Comparison of ENCODE assay signal across 1 cellular context in the genomic region with DNA sequence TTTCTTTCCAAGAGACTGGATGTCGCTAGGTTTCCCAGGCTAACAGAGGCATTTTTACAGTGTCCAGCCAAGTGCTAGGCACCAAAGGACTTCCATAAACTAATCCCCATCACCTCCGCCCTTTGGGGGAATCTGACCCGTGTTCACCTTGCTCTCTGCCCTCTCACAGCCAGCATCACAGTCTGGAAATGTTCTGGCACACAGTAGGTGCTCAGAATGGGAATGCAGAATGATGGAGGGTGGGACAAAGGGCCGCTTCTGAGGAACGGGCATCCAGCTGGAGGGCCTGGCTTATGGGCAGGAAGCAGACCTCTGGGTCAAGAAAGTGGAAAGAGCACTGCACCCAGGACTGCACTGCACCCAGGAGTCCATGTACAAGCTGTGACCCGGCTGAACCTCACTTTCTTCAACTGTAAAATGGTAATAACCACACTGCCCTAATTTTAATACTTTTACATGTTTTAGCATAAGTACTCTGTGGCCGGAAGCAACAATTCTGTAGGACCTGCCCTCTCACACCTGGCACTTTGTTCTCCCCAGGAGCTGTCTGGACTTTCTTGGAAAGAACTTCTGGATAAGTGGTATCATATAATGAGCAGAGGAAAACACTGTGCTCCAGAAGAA.
TF ChIP-seq lines count a peak whose summit lies in the region.

No MANE protein-coding gene starts in this region.

TF ChIP-seq in K562, 482 proteins besides CTCF, POLR2A, EP300 and RAD21:
- no peak for TF ChIP-seq TOE1 (IDR thresholded peaks at IDR 0.05; ENCODE audit: borderline replicate concordance)
- no peak for TF ChIP-seq TOE1 (CRISPR knock-in tag; IDR thresholded peaks at IDR 0.05; ENCODE audit: borderline replicate concordance, low read depth)
- TF ChIP-seq, protein P1, sequence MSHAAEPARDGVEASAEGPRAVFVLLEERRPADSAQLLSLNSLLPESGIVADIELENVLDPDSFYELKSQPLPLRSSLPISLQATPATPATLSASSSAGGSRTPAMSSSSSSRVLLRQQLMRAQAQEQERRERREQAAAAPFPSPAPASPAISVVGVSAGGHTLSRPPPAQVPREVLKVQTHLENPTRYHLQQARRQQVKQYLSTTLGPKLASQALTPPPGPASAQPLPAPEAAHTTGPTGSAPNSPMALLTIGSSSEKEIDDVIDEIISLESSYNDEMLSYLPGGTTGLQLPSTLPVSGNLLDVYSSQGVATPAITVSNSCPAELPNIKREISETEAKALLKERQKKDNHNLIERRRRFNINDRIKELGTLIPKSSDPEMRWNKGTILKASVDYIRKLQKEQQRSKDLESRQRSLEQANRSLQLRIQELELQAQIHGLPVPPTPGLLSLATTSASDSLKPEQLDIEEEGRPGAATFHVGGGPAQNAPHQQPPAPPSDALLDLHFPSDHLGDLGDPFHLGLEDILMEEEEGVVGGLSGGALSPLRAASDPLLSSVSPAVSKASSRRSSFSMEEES (CRISPR knock-in tag; IDR thresholded peaks at IDR 0.05) = no peak
- TF ChIP-seq NFATC3 (IDR thresholded peaks at IDR 0.05) = no peak
- peak; percentile 84 for TF ChIP-seq ZKSCAN1 (IDR thresholded peaks at IDR 0.05; ENCODE audit: low read depth, low read length)
- no peak for TF ChIP-seq NR2C2 (CRISPR knock-in tag; IDR thresholded peaks at IDR 0.05)
- TF ChIP-seq NR2C2 (tag; IDR thresholded peaks at IDR 0.05) = no peak
- no peak for TF ChIP-seq SIN3B (IDR thresholded peaks at IDR 0.05; ENCODE audit: low read depth)
- no peak for TF ChIP-seq SRSF3 (IDR thresholded peaks at IDR 0.05; ENCODE audit: insufficient read depth, low read length)
- TF ChIP-seq CXXC5 (CRISPR knock-in tag; IDR thresholded peaks at IDR 0.05) = no peak
- no peak for TF ChIP-seq BDP1 (IDR thresholded peaks at IDR 0.05; ENCODE audit: insufficient read depth, insufficient read length)
